ENCODE assay signal across 26 cellular contexts in genomic region chr9:34289159-34289558, GRCh38.
"Had no signal": no experiment of that assay in that cellular context is flagged by ENCODE, and none has a peak within 500 bp of the region (broad histone marks: within the 10 kb centered on the region; RNA-seq: fewer than 3 reads in every experiment).

No MANE protein-coding gene starts in this region.

- H3K27me3 ChIP-seq: foreskin keratinocyte, gastroesophageal sphincter, heart left ventricle, hepatocyte, right atrium auricular region, sigmoid colon, stomach, testis, tibial artery had no signal

- H3K9me3 ChIP-seq: gastroesophageal sphincter, heart left ventricle, mucosa of descending colon, right atrium auricular region, sigmoid colon, stomach, testis, tibial artery had no signal

- H2AFZ ChIP-seq: hepatocyte, parathyroid adenoma had no signal

- H3K4me3 ChIP-seq: gastroesophageal sphincter, heart left ventricle, hepatocyte, lung, mucosa of descending colon, right atrium auricular region, sigmoid colon, stomach, testis, tibial artery had no signal

- H3K36me3 Mint-ChIP-seq: memory B cell; naive B cell; natural killer cell treated with Interleukin-12 subunit alpha and Interleukin-12 subunit beta and Interleukin-15 and Interleukin-18, amount 100 ng/mL, for 72 hours had no signal

- H3K4me1 Mint-ChIP-seq: endodermal cell; memory B cell; naive B cell; neural crest cell; stimulated activated effector memory CD8-positive, alpha-beta T cell treated with anti-CD3 and anti-CD28 coated beads, Interleukin-12 subunit alpha, Interleukin-12 subunit beta, amount 100 ng/mL, for 72 hours had no signal

- H3K27ac ChIP-seq: epithelial cell of prostate, foreskin keratinocyte, gastroesophageal sphincter, heart left ventricle, hepatocyte, parathyroid adenoma, right atrium auricular region, sigmoid colon, stomach, testis, tibial artery had no signal

- H3K4me3 Mint-ChIP-seq: endodermal cell; memory B cell; naive B cell; natural killer cell treated with Interleukin-12 subunit alpha and Interleukin-12 subunit beta and Interleukin-15 and Interleukin-18, amount 100 ng/mL, for 72 hours; neural crest cell; stimulated activated effector memory CD8-positive, alpha-beta T cell treated with anti-CD3 and anti-CD28 coated beads, Interleukin-12 subunit alpha, Interleukin-12 subunit beta, amount 100 ng/mL, for 72 hours; type B pancreatic cell had no signal

- H3K27ac Mint-ChIP-seq: endodermal cell; memory B cell; natural killer cell treated with Interleukin-12 subunit alpha and Interleukin-12 subunit beta and Interleukin-15 and Interleukin-18, amount 100 ng/mL, for 72 hours; progenitor cell of endocrine pancreas; stimulated activated effector memory CD8-positive, alpha-beta T cell treated with anti-CD3 and anti-CD28 coated beads, Interleukin-12 subunit alpha, Interleukin-12 subunit beta, amount 100 ng/mL, for 72 hours; type B pancreatic cell had no signal

- DNase-seq: effector CD8-positive, alpha-beta T cell; endodermal cell; foreskin keratinocyte; heart left ventricle; kidney; mucosa of descending colon; naive B cell; sigmoid colon; stimulated activated CD4-positive, alpha-beta T cell treated with anti-CD3 and anti-CD28 coated beads, Interleukin-2, amount 100 ng/mL, for 24 hours; stimulated activated CD4-positive, alpha-beta T cell treated with anti-CD3 and anti-CD28 coated beads, Interleukin-4, amount 100 ng/mL, for 24 hours; stimulated activated naive CD4-positive, alpha-beta T cell treated with Interleukin-2 at 50 U/mL for 16 hours; stomach; testis; tibial artery had no signal

- H3K4me1 ChIP-seq: gastroesophageal sphincter, parathyroid adenoma, right atrium auricular region, sigmoid colon, stomach, testis, tibial artery had no signal

- H3K36me3 ChIP-seq: gastroesophageal sphincter, heart left ventricle, right atrium auricular region, sigmoid colon, stomach, tibial artery had no signal

- H3K9me3 Mint-ChIP-seq: endodermal cell; memory B cell; naive B cell; natural killer cell treated with Interleukin-12 subunit alpha and Interleukin-12 subunit beta and Interleukin-15 and Interleukin-18, amount 100 ng/mL, for 72 hours; neural crest cell; stimulated activated effector memory CD8-positive, alpha-beta T cell treated with anti-CD3 and anti-CD28 coated beads, Interleukin-12 subunit alpha, Interleukin-12 subunit beta, amount 100 ng/mL, for 72 hours; type B pancreatic cell had no signal

- H3K79me2 ChIP-seq: hepatocyte, parathyroid adenoma had no signal

- H3K27me3 Mint-ChIP-seq: memory B cell; naive B cell; natural killer cell treated with Interleukin-12 subunit alpha and Interleukin-12 subunit beta and Interleukin-15 and Interleukin-18, amount 100 ng/mL, for 72 hours; progenitor cell of endocrine pancreas; type B pancreatic cell had no signal

- H3K4me2 ChIP-seq: hepatocyte had no signal

- H3K9ac ChIP-seq: parathyroid adenoma had no signal
